ENCODE assay signal across 18 cellular contexts in genomic region chr1:172823534-172823933, GRCh38.
A peak's percentile ranks its signal among the peaks of the same experiment; 100 is the strongest.
DNase-seq lines count a peak whose midpoint lies in the region; ATAC-seq, FAIRE-seq and TF ChIP-seq lines count a peak whose summit lies in the region.
"Had no signal": no experiment of that assay in that cellular context is flagged by ENCODE, and none has a peak within 500 bp of the region (broad histone marks: within the 10 kb centered on the region; RNA-seq: fewer than 3 reads in every experiment).

No MANE protein-coding gene starts in this region.

- H3K36me3 Mint-ChIP-seq in activated T-cell treated with anti-CD3 and anti-CD28 coated beads, Interleukin-2, amount 50 U/mL, for 24 hours (ENCODE audit: low read depth), result no peaks in the 10 kb centered on the region
- H3K36me3 Mint-ChIP-seq: activated CD4-positive, alpha-beta memory T cell treated with anti-CD3 and anti-CD28 coated beads for 36 hours had no signal

- 0 out of 3 replicates have a peak overlapping the region, but pooled peaks have one; percentile 5 for H3K4me2 ChIP-seq in A549
- H3K4me2 ChIP-seq: hepatocyte had no signal

- H3K27me3 Mint-ChIP-seq in activated T-cell treated with anti-CD3 and anti-CD28 coated beads, Interleukin-2, amount 50 U/mL, for 24 hours, result peaks cover 10% of the 10 kb centered on the region
- H3K27me3 Mint-ChIP-seq: progenitor cell of endocrine pancreas had no signal

- H3K4me3 Mint-ChIP-seq in activated T-cell treated with anti-CD3 and anti-CD28 coated beads, Interleukin-2, amount 50 U/mL, for 24 hours, result no peak overlapping the region
- H3K4me3 Mint-ChIP-seq: activated CD4-positive, alpha-beta memory T cell treated with anti-CD3 and anti-CD28 coated beads for 36 hours had no signal

- no peak for TF ChIP-seq POLR2A in A549 (IDR thresholded peaks at IDR 0.05; ENCODE audit: low read length)

- TF ChIP-seq CTCF in A549 (IDR thresholded peaks at IDR 0.05) (no peak), astrocyte of the spinal cord (IDR thresholded peaks at IDR 0.05; ENCODE audit: low read depth, low read length) (no peak)

- no peak overlapping the region for H3K4me3 ChIP-seq in A549
- H3K4me3 ChIP-seq in astrocyte of the spinal cord (ENCODE audit: low read depth, low read length), result no peak overlapping the region
- H3K4me3 ChIP-seq: hepatocyte, uterus had no signal

- in situ Hi-C loops in astrocyte of the spinal cord (cut with HindIII; ENCODE audit: low sequenced_read_pairs), result no loop called here

- CTCF ChIA-PET in A549 (lab: Yijun Ruan, JAX), result interaction anchor here (0.6 to 8.8 kb wide), 3 partner anchors 79 to 379 kb away, joined by 3 to 193 read pairs (median 53); no protein-coding TSS in a partner anchor

- H3K9me3 ChIP-seq in A549, result no peaks in the 10 kb centered on the region
- H3K9me3 ChIP-seq: uterus had no signal

- H3K4me1 ChIP-seq in A549, result peaks cover 16% of the 10 kb centered on the region
- H3K4me1 ChIP-seq: uterus had no signal

- no peaks in the 10 kb centered on the region for H3K9me3 Mint-ChIP-seq in activated T-cell treated with anti-CD3 and anti-CD28 coated beads, Interleukin-2, amount 50 U/mL, for 24 hours
- H3K9me3 Mint-ChIP-seq: activated CD4-positive, alpha-beta memory T cell treated with anti-CD3 and anti-CD28 coated beads for 36 hours had no signal

- FAIRE-seq in A549 (lab: Jason Lieb, UNC), result no peak

- no peak for TF ChIP-seq RAD21 in A549 (conservative IDR thresholded peaks at IDR 0.05 in 1 of 2, IDR thresholded peaks at IDR 0.05 in 1 of 2)

- POLR2A ChIA-PET in A549 (lab: Yijun Ruan, JAX), result no interaction called here

- ATAC-seq in A549 (peak in 1 of 2 experiments; percentile 18; a peak in 1 of 6 replicates), HG03378 (IDR thresholded peaks at IDR 0.05; ENCODE audit: unreplicated experiment) (no peak)
- ATAC-seq: HCT116, left cardiac atrium had no signal

- no peak overlapping the region for H3K27ac Mint-ChIP-seq in activated T-cell treated with anti-CD3 and anti-CD28 coated beads, Interleukin-2, amount 50 U/mL, for 24 hours
- H3K27ac Mint-ChIP-seq: activated CD4-positive, alpha-beta memory T cell treated with anti-CD3 and anti-CD28 coated beads for 36 hours; progenitor cell of endocrine pancreas had no signal

- TF ChIP-seq EP300 in A549 (IDR thresholded peaks at IDR 0.05), result no peak

- H3K27ac ChIP-seq in A549, result peak overlapping the region in 1 of 2 experiments; percentile 46; a peak in 1 of 6 replicates
- H3K27ac ChIP-seq: hepatocyte, uterus had no signal

- H3K4me1 Mint-ChIP-seq in activated T-cell treated with anti-CD3 and anti-CD28 coated beads, Interleukin-2, amount 50 U/mL, for 24 hours (ENCODE audit: low read depth), result peaks cover 21% of the 10 kb centered on the region

- peak in 1 of 2 experiments; percentile 23 for DNase-seq in A549 (ENCODE audit: low read depth in 1 of 2, low spot score in 1 of 2)
- DNase-seq in HCEC 1CT, result peak; percentile 72
- DNase-seq in astrocyte of the spinal cord (ENCODE audit: low read depth, low spot score), result peak; percentile 41
- peak; percentile 24 for DNase-seq in iris pigment epithelial cell (ENCODE audit: low read depth)
- DNase-seq in activated CD4-positive, alpha-beta T cell treated with anti-CD3 and anti-CD28 coated beads for 48 hours, result no peak
- no peak for DNase-seq in activated T-cell treated with anti-CD3 and anti-CD28 coated beads, Interleukin-2, amount 50 U/mL, for 24 hours
- no peak for DNase-seq in stimulated activated CD4-positive, alpha-beta T cell treated with anti-CD3 and anti-CD28 coated beads, Interleukin-2, amount 100 ng/mL, for 48 hours
- DNase-seq: activated CD4-positive, alpha-beta memory T cell treated with anti-CD3 and anti-CD28 coated beads for 36 hours; GF-D8; KG1; left cardiac atrium; NCI-H1436 treated with DMSO at 0.1 percent for 48 hours; NCI-H446; uterus had no signal

TF ChIP-seq in A549, 52 proteins besides CTCF, POLR2A, EP300 and RAD21:
- TF ChIP-seq HEYL (CRISPR knock-in tag; IDR thresholded peaks at IDR 0.05), result no peak
- no peak for TF ChIP-seq NPAS2 (CRISPR knock-in tag; IDR thresholded peaks at IDR 0.05; ENCODE audit: borderline replicate concordance)
- no peak for TF ChIP-seq FOSB (CRISPR knock-in tag; IDR thresholded peaks at IDR 0.05)
- no peak for TF ChIP-seq GATA3 (IDR thresholded peaks at IDR 0.05; ENCODE audit: borderline replicate concordance)
- no peak for TF ChIP-seq CEBPB (IDR thresholded peaks at IDR 0.05)
- no peak for TF ChIP-seq TFCP2L1 (CRISPR knock-in tag; IDR thresholded peaks at IDR 0.05)
- TF ChIP-seq CBX8 (IDR thresholded peaks at IDR 0.05), result no peak
- no peak for TF ChIP-seq CHD2 (IDR thresholded peaks at IDR 0.05; ENCODE audit: low read length, partially characterized antibody)
- no peak for TF ChIP-seq BHLHE40 (IDR thresholded peaks at IDR 0.05; ENCODE audit: low read depth, low read length)
- no peak for TF ChIP-seq HOXB5 (CRISPR knock-in tag; IDR thresholded peaks at IDR 0.05)
- TF ChIP-seq RCOR1 (IDR thresholded peaks at IDR 0.05; ENCODE audit: low read depth, low read length), result no peak
- TF ChIP-seq PBX3 (IDR thresholded peaks at IDR 0.05), result no peak
- TF ChIP-seq EHMT2 (IDR thresholded peaks at IDR 0.05; ENCODE audit: low read depth), result no peak
- no peak for TF ChIP-seq USF2 (IDR thresholded peaks at IDR 0.05)
- no peak for TF ChIP-seq JUN (IDR thresholded peaks at IDR 0.05)
- no peak for TF ChIP-seq FOSL2 (IDR thresholded peaks at IDR 0.05)
- no peak for TF ChIP-seq FOSL2 (CRISPR knock-in tag; IDR thresholded peaks at IDR 0.05)
- no peak for TF ChIP-seq RFX5 (IDR thresholded peaks at IDR 0.05)
- TF ChIP-seq HOXB13 (CRISPR knock-in tag; IDR thresholded peaks at IDR 0.05; ENCODE audit: low read depth), result no peak
- no peak for TF ChIP-seq HOXA7 (CRISPR knock-in tag; IDR thresholded peaks at IDR 0.05)
- no peak for TF ChIP-seq TP53 (CRISPR knock-in tag; IDR thresholded peaks at IDR 0.05)

Comparison
In these comparisons a context has a peak if more than half of its experiments do, and no peak if none do; other contexts are left out.
1. DNase-seq: peak in HCEC 1CT (single experiment), astrocyte of the spinal cord (single experiment) and iris pigment epithelial cell (single experiment); none in activated CD4-positive, alpha-beta T cell treated with anti-CD3 and anti-CD28 coated beads for 48 hours (single experiment), activated T-cell treated with anti-CD3 and anti-CD28 coated beads, Interleukin-2, amount 50 U/mL, for 24 hours (single experiment) and stimulated activated CD4-positive, alpha-beta T cell treated with anti-CD3 and anti-CD28 coated beads, Interleukin-2, amount 100 ng/mL, for 48 hours (0 of 2).